In genomic region chr3:13883681-13884080, GRCh38 we compare ENCODE assay signal across 21 cellular contexts. TPM values are rescaled to one million over a fixed set of nuclear protein-coding genes. Genes with fewer than 3 reads are reported as not detected.
DNase-seq lines count a peak whose midpoint lies in the region; ATAC-seq, FAIRE-seq and TF ChIP-seq lines count a peak whose summit lies in the region.
"Had no signal": no experiment of that assay in that cellular context is flagged by ENCODE, and none has a peak within 500 bp of the region (broad histone marks: within the 10 kb centered on the region; RNA-seq: fewer than 3 reads in every experiment).

No MANE protein-coding gene starts in this region.

- H2AK5ac ChIP-seq in H9 (ENCODE audit: insufficient read length, low read length): no peak overlapping the region

- H3K27ac Mint-ChIP-seq in H9 (no peak overlapping the region), T-helper 17 cell (peak overlapping the region; percentile 72), osteocyte (ENCODE audit: unreplicated experiment) (no peak overlapping the region)

- H3K27me3 Mint-ChIP-seq in H9 (ENCODE audit: low read depth) (peaks cover 87% of the 10 kb centered on the region), T-helper 17 cell (peaks cover 41% of the 10 kb centered on the region), osteocyte (ENCODE audit: unreplicated experiment) (peaks cover 47% of the 10 kb centered on the region)

- TF ChIP-seq POLR2A in esophagus muscularis mucosa (IDR thresholded peaks at IDR 0.05; ENCODE audit: low read depth) (no peak), GM12891 (IDR thresholded peaks at IDR 0.05; ENCODE audit: low read depth, low read length) (no peak)

- H3K4me1 ChIP-seq in H9 (ENCODE audit: insufficient read depth, low read length) (no peaks in the 10 kb centered on the region), esophagus muscularis mucosa (peaks cover 18 to 23% (median 22%) of the 10 kb centered on the region in 4 donors)

- H2AFZ ChIP-seq in H9 (ENCODE audit: low read length): no peak overlapping the region
- H2AFZ ChIP-seq: GM23248 had no signal

- H3K9me3 ChIP-seq in H9 (ENCODE audit: control insufficient read depth, low read depth, low read length) (no peaks in the 10 kb centered on the region), T-helper 17 cell (ENCODE audit: control insufficient read depth, low read length, poor library complexity, severe bottlenecking) (no peaks in the 10 kb centered on the region), esophagus muscularis mucosa (peaks cover 0 to 9% (median 6%) of the 10 kb centered on the region in 4 donors)

- H3K18ac ChIP-seq in H9 (ENCODE audit: insufficient read length, low read depth, low read length): no peak overlapping the region

- H3K27me3 ChIP-seq in H9 (ENCODE audit: insufficient read depth, low read length): peaks cover 24% of the 10 kb centered on the region
- peaks cover 0 to 80% (median 24%) of the 10 kb centered on the region in 4 donors for H3K27me3 ChIP-seq in esophagus muscularis mucosa

- H3K36me3 Mint-ChIP-seq in H9 (ENCODE audit: insufficient read depth in 1 of 3, low read depth in 3 of 3) (no peaks in the 10 kb centered on the region), T-helper 17 cell (ENCODE audit: low read depth) (peaks cover 8% of the 10 kb centered on the region), osteocyte (ENCODE audit: unreplicated experiment) (no peaks in the 10 kb centered on the region)

- H3K4me3 Mint-ChIP-seq in H9 (no peak overlapping the region), T-helper 17 cell (no peak overlapping the region), osteocyte (ENCODE audit: unreplicated experiment) (no peak overlapping the region)

- H3T11ph ChIP-seq in H9 (ENCODE audit: low read length): no peak overlapping the region

- no peak overlapping the region for H2BK20ac ChIP-seq in H9 (ENCODE audit: low read depth, low read length, poor library complexity, severe bottlenecking)

- no peak overlapping the region for H4K8ac ChIP-seq in H9 (replicated peaks; ENCODE audit: insufficient read length, low read depth, low read length)

- ATAC-seq in T-helper 17 cell: no peak
- ATAC-seq: HCT116 had no signal

- H4K20me1 ChIP-seq in H9 (ENCODE audit: control insufficient read depth, insufficient read depth, insufficient read length): no peaks in the 10 kb centered on the region

- peaks cover 21% of the 10 kb centered on the region for H3K23me2 ChIP-seq in H9 (ENCODE audit: insufficient read length, low read depth, low read length, poor library complexity, severe bottlenecking)

- no peak overlapping the region for H3K4me3 ChIP-seq in esophagus muscularis mucosa
- H3K4me3 ChIP-seq: GM23248 had no signal

- H3K9me3 Mint-ChIP-seq in H9 (no peaks in the 10 kb centered on the region; a peak in 2 of 5 replicates), osteocyte (ENCODE audit: unreplicated experiment) (no peaks in the 10 kb centered on the region)

- H3K23ac ChIP-seq in H9 (ENCODE audit: insufficient read length, low read depth, low read length): no peak overlapping the region

- no peaks in the 10 kb centered on the region for H3K79me2 ChIP-seq in H9 (ENCODE audit: insufficient read depth, low read length)

- peak overlapping the region; percentile 28; the same call in 1 of the 2 replicates for H3K14ac ChIP-seq in H9 (ENCODE audit: insufficient read depth, low read length)

- H4K5ac ChIP-seq in H9 (ENCODE audit: insufficient read length, low read depth, low read length): no peak overlapping the region

- H3K79me1 ChIP-seq in H9 (ENCODE audit: insufficient read depth, low read depth, low read length, poor library complexity, severe bottlenecking): no peaks in the 10 kb centered on the region

- no peak overlapping the region for H3K4me2 ChIP-seq in H9 (ENCODE audit: insufficient read depth, insufficient read length, low read length)

- no peak for FAIRE-seq in GM12891 (lab: Jason Lieb, UNC)
- FAIRE-seq: GM12892, H1 had no signal

- H2BK120ac ChIP-seq in H9 (ENCODE audit: low read depth, low read length, poor library complexity, severe bottlenecking): no peak overlapping the region

- no peak overlapping the region for H3K4ac ChIP-seq in H9 (ENCODE audit: low read depth, low read length)

- H2BK5ac ChIP-seq in H9 (ENCODE audit: insufficient read length, low read length): no peak overlapping the region

- TF ChIP-seq CTCF in H9 (conservative IDR thresholded peaks at IDR 0.05): no peak
- TF ChIP-seq CTCF in esophagus muscularis mucosa (IDR thresholded peaks at IDR 0.05): no peak
- no peak for TF ChIP-seq CTCF in osteocyte (IDR thresholded peaks at IDR 0.05)

- no peaks in the 10 kb centered on the region for H3K36me3 ChIP-seq in esophagus muscularis mucosa

- TF ChIP-seq EP300 in esophagus muscularis mucosa (IDR thresholded peaks at IDR 0.05): no peak

- H3K27ac ChIP-seq in H9 (ENCODE audit: insufficient read length, low read depth, low read length) (no peak overlapping the region), esophagus muscularis mucosa (replicated peaks in 1 of 4) (no peak overlapping the region)
- H3K27ac ChIP-seq: GM23248 had no signal

- H3K4me1 Mint-ChIP-seq in H9 (peaks cover 0 to 3% of the 10 kb centered on the region in 2 experiments; a peak in 1 of 4 replicates), T-helper 17 cell (peaks cover 17% of the 10 kb centered on the region), osteocyte (ENCODE audit: unreplicated experiment) (peaks cover 2% of the 10 kb centered on the region)

- no peak overlapping the region for H3K9ac ChIP-seq in H9 (ENCODE audit: extremely low read depth, insufficient read length, low read length)
- H3K9ac ChIP-seq: GM23248 had no signal

- DNase-seq in H9: no peak
- DNase-seq in T-helper 17 cell: no peak
- peak; percentile 86 for DNase-seq in esophagus muscularis mucosa (ENCODE audit: extremely low spot score)
- DNase-seq in osteocyte (ENCODE audit: extremely low spot score, unreplicated experiment): peak; percentile 42
- no peak for DNase-seq in GM12891 (ENCODE audit: insufficient read length, low spot score)
- no peak for DNase-seq in NCI-H1092 treated with DMSO at 0.1 percent for 48 hours (lab: John Stamatoyannopoulos, UW)
- DNase-seq: C1 segment of cervical spinal cord; Calu3; CD4-positive, alpha-beta memory T cell; COR-L47; DMS53; DMS79 treated with DMSO at 0.1 percent for 48 hours; GF-D8; GM23248 had no signal

- no CpG with 5 or more reads among the region's 2 CpGs for WGBS in H9 (ENCODE audit: extremely low coverage, insufficient read length, low lambda C conversion rate)
- WGBS in esophagus muscularis mucosa: 37% methylated on average over 2 of the region's 2 CpGs

- no peak overlapping the region for H4K91ac ChIP-seq in H9 (ENCODE audit: insufficient read length, low read depth, low read length)

- H3K56ac ChIP-seq in H9 (ENCODE audit: insufficient read length, low read depth, low read length): no peak overlapping the region

- H2BK15ac ChIP-seq in H9 (ENCODE audit: low read depth, low read length): no peak overlapping the region

- no peak overlapping the region for H2BK12ac ChIP-seq in H9 (ENCODE audit: insufficient read length, low read depth, low read length)

- intact Hi-C loops in esophagus muscularis mucosa (cut with DNase I): loop anchor here (10.0 kb wide), 1 partner anchor 389 kb away; no protein-coding TSS in a partner anchor

TF ChIP-seq in GM12891, 5 proteins besides CTCF, POLR2A, EP300 and RAD21:
- TF ChIP-seq POLR2AphosphoS5 (IDR thresholded peaks at IDR 0.05; ENCODE audit: low read depth, low read length) (no peak), SPI1 (IDR thresholded peaks at IDR 0.05; ENCODE audit: low read depth, low read length) (no peak), POU2F2 (IDR thresholded peaks at IDR 0.05; ENCODE audit: low read depth, low read length) (no peak), PAX5 (IDR thresholded peaks at IDR 0.05; ENCODE audit: insufficient read depth, low read length, severe bottlenecking) (no peak), TAF1 (IDR thresholded peaks at IDR 0.05; ENCODE audit: low read depth, low read length) (no peak)

RNA-seq across cellular contexts. Expression of gene WNT7A, which starts 3.8 kb away (rescaled TPM):
- total RNA-seq in H9 (2021) (not detected in 2 replicates), T-helper 17 cell (10 to 100 TPM; 10.1 to 14.5 TPM), esophagus muscularis mucosa (not detected), osteocyte (not detected in 2 replicates)
- polyA plus RNA-seq in GM12891 (2012; ENCODE audit: low read depth, missing spikeins): not detected
- total RNA-seq: A172, A673, G401, GM23248, H1 had no signal
- polyA plus RNA-seq: BJ, GM23248 had no signal

Comparison
In these comparisons a context has a peak if more than half of its experiments do, and no peak if none do; other contexts are left out.
1. DNase-seq: peak in esophagus muscularis mucosa (single experiment) and osteocyte (single experiment); none in H9 (single experiment), T-helper 17 cell (0 of 3), GM12891 (single experiment) and NCI-H1092 treated with DMSO at 0.1 percent for 48 hours (single experiment).
2. RNA of gene WNT7A, which starts 3.8 kb away (total RNA-seq): 10.1 to 14.5 TPM in T-helper 17 cell; not detected in H9, not detected in esophagus muscularis mucosa and not detected in osteocyte; every median in the first group is over 10 times any median in the second.